In the genomic region with DNA sequence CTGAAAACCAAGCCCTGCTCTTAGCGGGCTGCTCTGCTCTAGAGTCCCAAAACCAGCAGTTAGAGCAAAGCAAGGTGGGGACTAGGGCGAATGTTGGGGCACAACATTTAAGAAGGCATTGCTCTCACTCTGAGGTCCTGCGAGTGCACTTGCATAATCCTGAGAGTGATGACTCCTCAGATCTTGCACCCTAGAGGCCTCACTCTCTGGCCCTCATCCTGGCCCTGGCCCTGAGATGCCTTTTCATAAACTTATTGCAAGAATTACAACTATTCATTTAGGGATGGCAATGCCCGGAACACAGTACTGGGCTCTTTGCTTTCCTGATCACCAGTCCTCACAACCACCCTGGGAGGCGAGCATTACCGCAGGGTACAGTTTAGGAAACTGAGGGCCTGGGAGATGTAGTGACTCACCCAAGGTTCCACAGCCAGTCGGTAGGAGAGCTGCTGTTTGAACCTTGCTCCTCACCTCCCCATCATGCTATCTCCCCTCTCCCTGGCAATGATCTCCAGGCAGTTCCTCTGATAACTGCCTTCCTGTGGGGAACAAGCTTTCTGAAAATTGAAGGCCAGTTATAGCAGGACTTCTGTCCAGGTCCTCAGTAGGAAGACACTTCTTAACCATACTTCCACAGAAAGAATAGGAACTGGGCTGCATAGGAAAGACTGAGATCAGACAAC, we compare ENCODE assay signal across 8 cellular contexts.
A peak's percentile ranks its signal among the peaks of the same experiment; 100 is the strongest.
DNase-seq lines count a peak whose midpoint lies in the region; TF ChIP-seq lines count a peak whose summit lies in the region.

No MANE protein-coding gene starts in this region.

- no peaks in the 10 kb centered on the region for H3K36me3 ChIP-seq in smooth muscle cell (ENCODE audit: low read depth)

- 84% methylated on average over 7 of the region's 7 CpGs for WGBS in smooth muscle cell (ENCODE audit: low lambda C conversion rate)

- H3F3A ChIP-seq in smooth muscle cell (ENCODE audit: low read depth) = peaks cover 4% of the 10 kb centered on the region

- peaks cover 10 to 11% of the 10 kb centered on the region in 2 donors for H3K36me3 Mint-ChIP-seq in CD14-positive monocyte
- peaks cover 18% of the 10 kb centered on the region for H3K36me3 Mint-ChIP-seq in chondrocyte (ENCODE audit: low read depth)

- H3K9me3 Mint-ChIP-seq in CD14-positive monocyte (peaks cover 0 to 2% (median 0%) of the 10 kb centered on the region in 7 donors), chondrocyte (ENCODE audit: low read depth) (no peaks in the 10 kb centered on the region)

- no peak for DNase-seq in CD14-positive monocyte (ENCODE audit: low spot score)
- no peak for DNase-seq in chondrocyte (ENCODE audit: low spot score)
- DNase-seq in smooth muscle cell (lab: John Stamatoyannopoulos, UW; ENCODE audit: unreplicated experiment) = no peak
- DNase-seq in NCI-H1417 (lab: John Stamatoyannopoulos, UW) = no peak
- DNase-seq in GF-D8 (lab: John Stamatoyannopoulos, UW) = no peak
- no peak for DNase-seq in activated T-cell treated with anti-CD3 and anti-CD28 coated beads, Interleukin-2, amount 50 U/mL, for 48 hours
- no peak for DNase-seq in activated gamma-delta T cell (lab: John Stamatoyannopoulos, UW)

- peak overlapping the region in 5 of 7 donors; percentile 17 to 73 (median 60) for H3K27ac Mint-ChIP-seq in CD14-positive monocyte
- H3K27ac Mint-ChIP-seq in chondrocyte (ENCODE audit: unreplicated experiment) = peak overlapping the region; percentile 68

- TF ChIP-seq CTCF in CD14-positive monocyte (IDR thresholded peaks at IDR 0.05) (no peak), chondrocyte (IDR thresholded peaks at IDR 0.05) (no peak), smooth muscle cell (IDR thresholded peaks at IDR 0.05; ENCODE audit: borderline replicate concordance, insufficient read depth, poor library complexity, severe bottlenecking) (no peak)

- H2AFZ ChIP-seq in smooth muscle cell (ENCODE audit: low read depth) = no peak overlapping the region

- H3K4me3 Mint-ChIP-seq in CD14-positive monocyte (no peak overlapping the region), chondrocyte (ENCODE audit: unreplicated experiment) (no peak overlapping the region)

- peaks cover 2 to 6% (median 5%) of the 10 kb centered on the region in 3 donors for H3K27me3 Mint-ChIP-seq in CD14-positive monocyte (ENCODE audit: low read depth in 3 of 3)
- no peaks in the 10 kb centered on the region for H3K27me3 Mint-ChIP-seq in chondrocyte (ENCODE audit: low read depth)

- no peak overlapping the region for H3K4me3 ChIP-seq in smooth muscle cell

- H3K4me2 ChIP-seq in smooth muscle cell = peak overlapping the region; percentile 36

- intact Hi-C loops in CD14-positive monocyte (cut with micrococcal nuclease) = no loop called here

- peaks cover 100% of the 10 kb centered on the region for H4K20me1 ChIP-seq in smooth muscle cell (ENCODE audit: low read depth)

- H3K4me1 ChIP-seq in smooth muscle cell (ENCODE audit: low read depth) = no peaks in the 10 kb centered on the region

- H3K27ac ChIP-seq in layer of hippocampus (ENCODE audit: low read depth, low read length) (peak overlapping the region; percentile 60), smooth muscle cell (ENCODE audit: low read depth) (peak overlapping the region; percentile 45)

- H3K27me3 ChIP-seq in layer of hippocampus (ENCODE audit: control insufficient read depth, insufficient read depth, low read length) (no peaks in the 10 kb centered on the region), smooth muscle cell (ENCODE audit: low read depth) (no peaks in the 10 kb centered on the region)

- peaks cover 99% of the 10 kb centered on the region for H3K79me2 ChIP-seq in smooth muscle cell (ENCODE audit: low read depth)

- H3K9me3 ChIP-seq in smooth muscle cell (replicated peaks; ENCODE audit: low read depth) = no peaks in the 10 kb centered on the region

- no peak overlapping the region for H3K9ac ChIP-seq in smooth muscle cell (ENCODE audit: low read depth)

- H3K4me1 Mint-ChIP-seq in CD14-positive monocyte (peaks cover 41% of the 10 kb centered on the region), chondrocyte (ENCODE audit: low read depth) (peaks cover 85% of the 10 kb centered on the region)
